12 cellular contexts compared by ENCODE assay signal in the genomic region with DNA sequence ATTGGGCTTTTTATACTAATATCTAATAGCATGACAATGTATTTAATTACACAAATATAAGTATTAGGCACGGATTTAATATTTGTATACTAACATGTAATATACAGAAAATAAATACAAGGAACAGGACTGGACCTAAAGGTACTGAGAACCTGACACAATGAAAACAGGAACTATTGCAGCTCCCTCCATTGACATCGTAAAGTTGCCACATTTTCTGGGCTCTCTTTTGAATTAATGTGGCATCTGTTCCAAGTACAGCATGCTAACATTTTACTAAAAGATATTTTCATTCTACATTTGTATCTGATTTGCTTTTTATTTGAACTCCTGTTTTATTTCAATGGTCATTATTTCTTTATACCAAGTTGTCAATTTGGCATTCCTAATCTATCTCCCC.
"Had no signal": no experiment of that assay in that cellular context is flagged by ENCODE, and none has a peak within 500 bp of the region (broad histone marks: within the 10 kb centered on the region; RNA-seq: fewer than 3 reads in every experiment).

No MANE protein-coding gene starts in this region.

- H3K27me3 ChIP-seq: esophagus squamous epithelium, sigmoid colon, upper lobe of left lung had no signal

- H3K27ac Mint-ChIP-seq: activated naive CD8-positive, alpha-beta T cell treated with anti-CD3 and anti-CD28 coated beads, Interleukin-2, amount 10 ng/mL, durations not matched to agents 7 days and 5 days; activated T-cell treated with anti-CD3 and anti-CD28 coated beads, Interleukin-2, amount 50 U/mL, for 72 hours; T-helper 1 cell treated with Interleukin-12 subunit alpha and Interleukin-12 subunit beta and Interleukin-4 antibody, amounts not matched to agents 30 μg/mL and 1 μg/mL, for 36 hours had no signal

- H3K4me3 ChIP-seq: esophagus squamous epithelium, mucosa of descending colon, sigmoid colon, upper lobe of left lung had no signal

- H3K4me3 Mint-ChIP-seq: activated naive CD8-positive, alpha-beta T cell treated with anti-CD3 and anti-CD28 coated beads, Interleukin-2, amount 10 ng/mL, durations not matched to agents 7 days and 5 days; activated T-cell treated with anti-CD3 and anti-CD28 coated beads, Interleukin-2, amount 50 U/mL, for 72 hours; T-helper 1 cell treated with Interleukin-12 subunit alpha and Interleukin-12 subunit beta and Interleukin-4 antibody, amounts not matched to agents 30 μg/mL and 1 μg/mL, for 36 hours had no signal

- H3K27ac ChIP-seq: esophagus squamous epithelium, upper lobe of left lung had no signal

- H3K36me3 Mint-ChIP-seq: naive thymus-derived CD8-positive, alpha-beta T cell had no signal

- H3K27me3 Mint-ChIP-seq: activated naive CD8-positive, alpha-beta T cell treated with anti-CD3 and anti-CD28 coated beads, Interleukin-2, amount 10 ng/mL, durations not matched to agents 7 days and 5 days; naive thymus-derived CD8-positive, alpha-beta T cell had no signal

- DNase-seq: activated CD4-positive, alpha-beta T cell treated with anti-CD3 and anti-CD28 coated beads, Interleukin-2, amount 50 U/mL, for 4 hours; activated naive CD8-positive, alpha-beta T cell treated with anti-CD3 and anti-CD28 coated beads, Interleukin-2, amount 10 ng/mL, durations not matched to agents 7 days and 5 days; activated T-cell treated with anti-CD3 and anti-CD28 coated beads, Interleukin-2, amount 50 U/mL, for 72 hours; esophagus squamous epithelium; left colon; mucosa of descending colon; naive thymus-derived CD8-positive, alpha-beta T cell; sigmoid colon; stimulated activated CD4-positive, alpha-beta T cell treated with anti-CD3 and anti-CD28 coated beads, Interleukin-2, amount 100 ng/mL, for 48 hours; stimulated activated naive CD8-positive, alpha-beta T cell treated with anti-CD3 and anti-CD28 coated beads, Interleukin-15, Interleukin-2, amounts not matched to agents 100 U/mL and 50 U/mL, for 24 hours; upper lobe of left lung had no signal

- H3K9me3 ChIP-seq: esophagus squamous epithelium, mucosa of descending colon, sigmoid colon, upper lobe of left lung had no signal

- ATAC-seq: activated T-cell treated with anti-CD3 and anti-CD28 coated beads, Interleukin-2, amount 50 U/mL, for 72 hours; left colon; mucosa of descending colon; stimulated activated naive CD8-positive, alpha-beta T cell treated with anti-CD3 and anti-CD28 coated beads, Interleukin-15, Interleukin-2, amounts not matched to agents 100 U/mL and 50 U/mL, for 24 hours had no signal

- H3K36me3 ChIP-seq: esophagus squamous epithelium, sigmoid colon, upper lobe of left lung had no signal

- H3K9me3 Mint-ChIP-seq: activated naive CD8-positive, alpha-beta T cell treated with anti-CD3 and anti-CD28 coated beads, Interleukin-2, amount 10 ng/mL, durations not matched to agents 7 days and 5 days; activated T-cell treated with anti-CD3 and anti-CD28 coated beads, Interleukin-2, amount 50 U/mL, for 72 hours; naive thymus-derived CD8-positive, alpha-beta T cell; T-helper 1 cell treated with Interleukin-12 subunit alpha and Interleukin-12 subunit beta and Interleukin-4 antibody, amounts not matched to agents 30 μg/mL and 1 μg/mL, for 36 hours had no signal
